22 cellular contexts compared by ENCODE assay signal in the genomic region with DNA sequence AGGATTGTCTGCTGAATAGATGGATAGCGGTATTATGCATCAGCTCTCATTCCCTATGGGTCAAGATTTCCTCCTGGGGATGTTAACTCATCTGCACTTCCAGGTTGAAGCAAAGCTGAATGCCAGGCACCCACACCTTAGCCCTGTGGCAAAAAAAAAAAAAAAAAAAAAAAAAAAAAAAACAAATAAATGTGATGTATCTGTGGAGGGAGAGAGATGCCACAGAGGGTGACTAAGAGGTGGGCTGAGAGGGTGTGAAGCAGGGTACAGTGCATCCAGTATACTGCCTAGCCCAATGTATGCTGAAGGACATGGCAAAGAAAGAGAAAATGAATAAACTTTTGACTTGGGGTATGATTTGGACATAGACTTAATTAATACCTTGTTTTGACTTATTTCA.
"Had no signal": no experiment of that assay in that cellular context is flagged by ENCODE, and none has a peak within 500 bp of the region (broad histone marks: within the 10 kb centered on the region; RNA-seq: fewer than 3 reads in every experiment).

No MANE protein-coding gene starts in this region.

- H3K27ac Mint-ChIP-seq: activated naive CD8-positive, alpha-beta T cell; nephron; stimulated activated naive CD8-positive, alpha-beta T cell treated with anti-CD3 and anti-CD28 coated beads, Interleukin-15, Interleukin-2, amounts not matched to agents 100 ng/mL and 50 ng/mL, for 24 hours; WTC11 had no signal

- H3K4me3 ChIP-seq: body of pancreas, cardiac muscle cell, gastroesophageal sphincter, hepatocyte, left ventricle myocardium inferior, right lobe of liver, thyroid gland, upper lobe of right lung had no signal

- H3K27ac ChIP-seq: body of pancreas, cardiac muscle cell, gastroesophageal sphincter, hepatocyte, left ventricle myocardium inferior, right lobe of liver, thyroid gland, upper lobe of right lung had no signal

- H3K4me2 ChIP-seq: hepatocyte had no signal

- DNase-seq: activated CD4-positive, alpha-beta T cell treated with anti-CD3 and anti-CD28 coated beads, Interleukin-2, amount 50 U/mL, for 4 hours; activated effector memory CD4-positive, alpha-beta T cell treated with Interleukin-2 at 50 U/mL for 16 hours; activated naive CD4-positive, alpha-beta T cell treated with Interleukin-2 at 50 U/mL for 16 hours; anterior cingulate cortex; body of pancreas; cortex of kidney; islet precursor cell; left ventricle myocardium inferior; right lobe of liver; stimulated activated CD4-positive, alpha-beta T cell treated with anti-CD3 and anti-CD28 coated beads, Interleukin-12 subunit alpha, Interleukin-12 subunit beta, amount 100 ng/mL, for 4 hours; stimulated activated CD4-positive, alpha-beta T cell treated with anti-CD3 and anti-CD28 coated beads, Interleukin-4, amount 100 ng/mL, for 1 hour; T-helper 2 cell; thyroid gland; upper lobe of right lung had no signal

- H3K79me2 ChIP-seq: hepatocyte had no signal

- H3K27me3 ChIP-seq: body of pancreas, cardiac muscle cell, gastroesophageal sphincter, hepatocyte, right lobe of liver, thyroid gland, upper lobe of right lung had no signal

- FAIRE-seq: endothelial cell of umbilical vein had no signal

- ATAC-seq: body of pancreas, gastroesophageal sphincter, right lobe of liver, upper lobe of right lung, WTC11 had no signal

- H3K4me1 ChIP-seq: body of pancreas, right lobe of liver, upper lobe of right lung had no signal

- H3K9me3 ChIP-seq: gastroesophageal sphincter, thyroid gland, upper lobe of right lung had no signal

- H3K4me3 Mint-ChIP-seq: activated naive CD8-positive, alpha-beta T cell; nephron; stimulated activated naive CD8-positive, alpha-beta T cell treated with anti-CD3 and anti-CD28 coated beads, Interleukin-15, Interleukin-2, amounts not matched to agents 100 ng/mL and 50 ng/mL, for 24 hours; WTC11 had no signal

- H2AFZ ChIP-seq: hepatocyte had no signal

- H3K36me3 Mint-ChIP-seq: WTC11 had no signal

- H3K36me3 ChIP-seq: cardiac muscle cell, gastroesophageal sphincter, left ventricle myocardium inferior, right lobe of liver, thyroid gland, upper lobe of right lung had no signal
